18 cellular contexts compared by ENCODE assay signal in genomic region chr3:190375671-190376070, GRCh38. TPM values are rescaled to one million over a fixed set of nuclear protein-coding genes. Genes with fewer than 3 reads are reported as not detected.
DNase-seq lines count a peak whose midpoint lies in the region; ATAC-seq, FAIRE-seq and TF ChIP-seq lines count a peak whose summit lies in the region.
"Had no signal": no experiment of that assay in that cellular context is flagged by ENCODE, and none has a peak within 500 bp of the region (broad histone marks: within the 10 kb centered on the region; RNA-seq: fewer than 3 reads in every experiment).

No MANE protein-coding gene starts in this region.

- H3K9me3 Mint-ChIP-seq in Caco-2 (ENCODE audit: unreplicated experiment) = peaks cover 10% of the 10 kb centered on the region
- H3K9me3 Mint-ChIP-seq in nephron progenitor cell = no peaks in the 10 kb centered on the region
- H3K9me3 Mint-ChIP-seq: CD8-positive, alpha-beta memory T cell had no signal

- no peak overlapping the region for H3K4me3 ChIP-seq in Caco-2 (ENCODE audit: low read depth, low read length)
- H3K4me3 ChIP-seq: A549, BLaER1 had no signal

- CTCF ChIA-PET in Caco-2 (lab: Charles Lee) = no interaction called here

- peak; percentile 43 for FAIRE-seq in H54 (lab: Jason Lieb, UNC)
- FAIRE-seq in GM12891 (lab: Jason Lieb, UNC) = no peak
- FAIRE-seq: A549, GM12892, H1 had no signal

- H3K36me3 Mint-ChIP-seq in Caco-2 (ENCODE audit: insufficient read depth, unreplicated experiment) (no peaks in the 10 kb centered on the region), nephron progenitor cell (ENCODE audit: low read depth) (no peaks in the 10 kb centered on the region)
- H3K36me3 Mint-ChIP-seq: CD8-positive, alpha-beta memory T cell; IgD-negative memory B cell had no signal

- intact Hi-C loops in Caco-2 (cut with micrococcal nuclease; ENCODE audit: unreplicated experiment) = loop anchor here (2.0 kb wide), 1 partner anchor 31 kb away; no protein-coding TSS in a partner anchor

- BruUV-seq in Caco-2 (replicated peaks; lab: Mats Ljungman, UMichigan) = no TSS peak

- H3K4me1 Mint-ChIP-seq in Caco-2 (ENCODE audit: low read depth, unreplicated experiment) (peaks cover 32% of the 10 kb centered on the region), nephron progenitor cell (peaks cover 31% of the 10 kb centered on the region)
- H3K4me1 Mint-ChIP-seq: CD8-positive, alpha-beta memory T cell; IgD-negative memory B cell had no signal

- no peak for TF ChIP-seq POLR2A in H54 (IDR thresholded peaks at IDR 0.05; ENCODE audit: low read depth, low read length)
- no peak for TF ChIP-seq POLR2A in GM12891 (IDR thresholded peaks at IDR 0.05; ENCODE audit: low read depth, low read length)

- DNase-seq in Caco-2 = no peak
- no peak for DNase-seq in H54 (ENCODE audit: insufficient read length, low spot score)
- peak; percentile 31 for DNase-seq in kidney tubule cell (ENCODE audit: low spot score)
- DNase-seq in nephron progenitor cell = no peak
- DNase-seq in NCI-H146 treated with DMSO at 0.1 percent for 48 hours (lab: John Stamatoyannopoulos, UW; ENCODE audit: unreplicated experiment) = no peak
- no peak for DNase-seq in GM12891 (ENCODE audit: insufficient read length, low spot score)
- DNase-seq: CD8-positive, alpha-beta memory T cell; DMS79; HCEC 1CT; KG1 had no signal

- no peak for TF ChIP-seq CTCF in Caco-2 (IDR thresholded peaks at IDR 0.05; ENCODE audit: insufficient read depth in 1 of 2, low read depth in 1 of 2, low read length in 1 of 2, severe bottlenecking in 1 of 2, unreplicated experiment in 1 of 2)
- TF ChIP-seq CTCF in nephron progenitor cell (IDR thresholded peaks at IDR 0.05) = no peak

- H3K27me3 Mint-ChIP-seq in Caco-2 (ENCODE audit: insufficient read depth, unreplicated experiment) (no peaks in the 10 kb centered on the region), nephron progenitor cell (ENCODE audit: low read depth, poor library complexity) (no peaks in the 10 kb centered on the region)

- no peaks in the 10 kb centered on the region; the same call in 1 of the 2 replicates for H3K36me3 ChIP-seq in Caco-2 (ENCODE audit: control insufficient read depth, insufficient read depth, low read length)
- H3K36me3 ChIP-seq: BLaER1 had no signal

- H3K27me3 ChIP-seq in Caco-2 (replicated peaks; ENCODE audit: control insufficient read depth, insufficient read depth, low read length) = no peaks in the 10 kb centered on the region
- H3K27me3 ChIP-seq: BLaER1 had no signal

- H3K4me1 ChIP-seq in Caco-2 = peaks cover 37% of the 10 kb centered on the region

- peak overlapping the region; percentile 4 for H3K27ac Mint-ChIP-seq in Caco-2 (ENCODE audit: unreplicated experiment)
- H3K27ac Mint-ChIP-seq in nephron progenitor cell = peak overlapping the region; percentile 87
- H3K27ac Mint-ChIP-seq: CD8-positive, alpha-beta memory T cell; IgD-negative memory B cell had no signal

- no peaks in the 10 kb centered on the region for H3K9me3 ChIP-seq in Caco-2
- H3K9me3 ChIP-seq: A549, BLaER1 had no signal

- POLR2A ChIA-PET in Caco-2 (lab: Charles Lee) = no interaction called here

- no peak for ATAC-seq in GM21528 (IDR thresholded peaks at IDR 0.05; ENCODE audit: low FRiP score, unreplicated experiment)
- ATAC-seq: A549 had no signal

- H3K4me3 Mint-ChIP-seq in Caco-2 (ENCODE audit: unreplicated experiment) (no peak overlapping the region), nephron progenitor cell (no peak overlapping the region)
- H3K4me3 Mint-ChIP-seq: CD8-positive, alpha-beta memory T cell; IgD-negative memory B cell had no signal

TF ChIP-seq in GM12891, 5 proteins besides CTCF, POLR2A, EP300 and RAD21:
- TF ChIP-seq PAX5 (IDR thresholded peaks at IDR 0.05; ENCODE audit: insufficient read depth, low read length, severe bottlenecking) = no peak
- TF ChIP-seq POLR2AphosphoS5 (IDR thresholded peaks at IDR 0.05; ENCODE audit: low read depth, low read length) = no peak
- no peak for TF ChIP-seq POU2F2 (IDR thresholded peaks at IDR 0.05; ENCODE audit: low read depth, low read length)
- TF ChIP-seq SPI1 (IDR thresholded peaks at IDR 0.05; ENCODE audit: low read depth, low read length) = no peak
- TF ChIP-seq TAF1 (IDR thresholded peaks at IDR 0.05; ENCODE audit: low read depth, low read length) = no peak

RNA-seq across cellular contexts. Expression of gene CLDN16, which starts 12.3 kb away (rescaled TPM):
- 0.27 and 0.30 TPM in 2 replicates for total RNA-seq in Caco-2 (2022)
- 0.80 TPM for polyA plus RNA-seq in GM12891 (2012; ENCODE audit: low read depth, missing spikeins)
- total RNA-seq: CD8-positive, alpha-beta memory T cell; G401; H1; HT1080 had no signal
- polyA plus RNA-seq: CD8-positive, alpha-beta memory T cell; H1; IgD-negative memory B cell had no signal

RNA-seq across cellular contexts. Expression of gene CLDN1, which starts 53.4 kb away (rescaled TPM):
- 38.9 and 39.3 TPM in 2 replicates for total RNA-seq in Caco-2 (2022)
- 0.47 TPM for polyA plus RNA-seq in GM12891 (2012; ENCODE audit: low read depth, missing spikeins)
- total RNA-seq: G401 had no signal
- polyA plus RNA-seq: CD8-positive, alpha-beta memory T cell; IgD-negative memory B cell had no signal
